ENCODE assay signal across 8 cellular contexts in the genomic region with DNA sequence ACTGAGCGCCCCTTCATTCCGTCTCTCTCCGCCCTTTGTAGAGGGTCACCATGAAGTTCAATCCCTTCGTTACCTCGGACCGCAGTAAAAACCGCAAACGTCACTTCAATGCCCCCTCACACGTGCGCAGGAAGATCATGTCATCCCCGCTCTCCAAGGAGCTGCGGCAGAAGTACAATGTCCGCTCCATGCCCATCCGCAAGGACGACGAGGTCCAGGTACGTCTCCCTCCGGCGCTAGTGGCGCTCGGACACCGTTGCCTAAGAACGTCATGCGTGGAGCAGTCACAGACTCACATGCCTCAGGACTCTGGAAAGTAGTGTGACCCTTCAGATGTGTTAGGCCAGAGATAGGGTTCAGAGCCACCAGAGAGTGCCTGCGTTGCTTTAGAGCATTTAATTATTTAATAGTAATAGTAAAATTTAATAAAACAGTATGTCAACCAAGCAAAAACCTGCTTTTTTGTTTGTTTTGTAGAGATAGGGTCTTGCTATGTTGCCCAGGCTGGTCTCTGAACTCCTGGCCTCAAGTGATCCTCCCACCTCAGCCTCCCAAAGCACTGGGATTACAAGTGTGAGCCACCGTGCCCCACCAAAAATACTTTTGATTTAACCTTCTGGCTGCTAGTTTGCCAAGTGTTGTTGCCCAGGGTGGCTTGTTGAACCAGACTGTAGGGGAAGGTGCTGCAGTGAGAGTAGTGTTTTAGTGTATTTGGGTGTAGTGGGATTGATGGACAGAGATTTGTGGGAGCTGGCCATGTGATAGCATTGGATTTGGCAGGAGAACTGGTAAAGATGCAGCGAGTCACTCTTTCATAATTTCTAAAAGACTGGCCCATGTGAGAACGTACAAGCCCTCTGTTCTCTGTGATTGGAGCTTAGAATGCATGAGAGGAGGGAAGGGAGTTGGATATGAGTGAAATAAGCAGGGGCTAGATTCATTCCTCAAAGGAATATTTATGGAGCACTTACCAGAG. TPM values are rescaled to one million over a fixed set of nuclear protein-coding genes. Genes with fewer than 3 reads are reported as not detected.
DNase-seq lines count a peak whose midpoint lies in the region; ATAC-seq and TF ChIP-seq lines count a peak whose summit lies in the region.

No MANE protein-coding gene starts in this region.

- WGBS in esophagus squamous epithelium, 2 donors: 11 to 16% methylated on average over 23 of the region's 28 CpGs
- 12 to 14% (median 13%) methylated on average over 28 of the region's 28 CpGs for WGBS in psoas muscle, 3 donors

- no peaks in the 10 kb centered on the region for H3K9me3 ChIP-seq in SK-N-MC (ENCODE audit: low read depth, low read length)
- H3K9me3 ChIP-seq in esophagus squamous epithelium: no peaks in the 10 kb centered on the region
- H3K9me3 ChIP-seq in psoas muscle: no peaks in the 10 kb centered on the region

- TF ChIP-seq CTCF in esophagus squamous epithelium (IDR thresholded peaks at IDR 0.05) (no peak), psoas muscle (IDR thresholded peaks at IDR 0.05) (no peak)

- intact Hi-C loops in esophagus squamous epithelium (cut with DNase I): no loop called here
- intact Hi-C loops in psoas muscle (cut with DNase I): no loop called here

- H3K27me3 ChIP-seq in esophagus squamous epithelium (no peaks in the 10 kb centered on the region), psoas muscle (ENCODE audit: insufficient read depth in 3 of 3, low read length in 2 of 3) (no peaks in the 10 kb centered on the region)

- peak overlapping the region; percentile 93 for H3K9ac ChIP-seq in SK-N-MC (ENCODE audit: insufficient read length)

- H3K4me1 ChIP-seq in esophagus squamous epithelium: peaks cover 9 to 37% (median 18%) of the 10 kb centered on the region in 3 donors
- peaks cover 6% of the 10 kb centered on the region for H3K4me1 ChIP-seq in psoas muscle

- no peak for DNase-seq in SK-N-MC (ENCODE audit: low read depth, low spot score)
- DNase-seq in esophagus squamous epithelium (lab: John Stamatoyannopoulos, UW): no peak
- no peak for DNase-seq in psoas muscle
- no peak for DNase-seq in NCI-H748 treated with DMSO at 0.1 percent for 48 hours (lab: John Stamatoyannopoulos, UW)
- no peak for DNase-seq in germinal center (ENCODE audit: low spot score)
- DNase-seq in NCI-H187 treated with DMSO at 0.1 percent for 48 hours (lab: John Stamatoyannopoulos, UW): no peak

- H3K36me3 ChIP-seq in SK-N-MC (ENCODE audit: insufficient read depth, low read length) (peaks cover 9% of the 10 kb centered on the region; the same call in 1 of the 2 replicates), esophagus squamous epithelium (peaks cover under 1 to 37% (median 5%) of the 10 kb centered on the region in 3 donors), psoas muscle (ENCODE audit: insufficient read depth in 1 of 2, low read depth in 1 of 2) (peaks cover 0 to 21% of the 10 kb centered on the region in 2 donors)

- no peak overlapping the region for H3K27ac ChIP-seq in SK-N-MC
- H3K27ac ChIP-seq in esophagus squamous epithelium: peak overlapping the region; percentile 85 to 89 (median 88)
- H3K27ac ChIP-seq in psoas muscle: peak overlapping the region; percentile 76

- ATAC-seq in psoas muscle (peak in 1 of 4 donors; percentile 7), GM21529 (IDR thresholded peaks at IDR 0.05; ENCODE audit: unreplicated experiment) (no peak)

- H3K4me3 ChIP-seq in GM08714 (ENCODE audit: low read length) (peak overlapping the region; percentile 88), SK-N-MC (peak overlapping the region; percentile 93), esophagus squamous epithelium (peak overlapping the region; percentile 83 to 89 (median 86)), psoas muscle (peak overlapping the region; percentile 82)

- TF ChIP-seq POLR2A in esophagus squamous epithelium (IDR thresholded peaks at IDR 0.05): no peak

RNA-seq across cellular contexts. Expression of gene RPL26L1, which starts 0.9 kb away (rescaled TPM):
- total RNA-seq in esophagus squamous epithelium: 10 to 100 TPM; 28.6 to 45.9 (median 34.8) TPM
- 10 to 100 TPM; 21.5 to 31.4 (median 27.7) TPM for total RNA-seq in psoas muscle
- 10 to 100 TPM; 33.3 to 80.9 (median 50.7) TPM for polyA plus RNA-seq in psoas muscle

RNA-seq across cellular contexts. Expression of gene ATP6V0E1, which starts 23.5 kb away (rescaled TPM):
- total RNA-seq in esophagus squamous epithelium (100 to 1,000 TPM in 2 of 4 donors, 10 to 100 TPM in 2; 57.8 to 132 (median 97.2) TPM), psoas muscle (100 to 1,000 TPM in 3 of 4 donors, 10 to 100 TPM in 1; 97.8 to 176 (median 147) TPM)
- 100 to 1,000 TPM; 156 to 319 (median 201) TPM for polyA plus RNA-seq in psoas muscle
